ENCODE assay signal across 14 cellular contexts in genomic region chr15:51844747-51845426, GRCh38. TPM values are rescaled to one million over a fixed set of nuclear protein-coding genes. Genes with fewer than 3 reads are reported as not detected.
DNase-seq lines count a peak whose midpoint lies in the region; ATAC-seq and TF ChIP-seq lines count a peak whose summit lies in the region.
"Had no signal": no experiment of that assay in that cellular context is flagged by ENCODE, and none has a peak within 500 bp of the region (broad histone marks: within the 10 kb centered on the region; RNA-seq: fewer than 3 reads in every experiment).

No MANE protein-coding gene starts in this region.

- H3K9ac ChIP-seq in skeletal muscle satellite cell (ENCODE audit: low read depth, low read length), result peak overlapping the region; percentile 8

- no peak overlapping the region for H3K4me3 ChIP-seq in Panc1 (ENCODE audit: low read depth in 2 of 2, low read length in 2 of 2)
- H3K4me3 ChIP-seq in skeletal muscle satellite cell (ENCODE audit: low read length), result no peak overlapping the region
- H3K4me3 ChIP-seq: mucosa of descending colon, psoas muscle had no signal

- H3K27me3 ChIP-seq in Panc1 (ENCODE audit: control insufficient read depth, insufficient read depth, low read length), result no peaks in the 10 kb centered on the region
- no peaks in the 10 kb centered on the region for H3K27me3 ChIP-seq in skeletal muscle satellite cell (ENCODE audit: control insufficient read depth, insufficient read depth, low read length)

- peak overlapping the region; percentile 67 for H3K4me2 ChIP-seq in skeletal muscle satellite cell (ENCODE audit: low read length)

- no TSS peak for BruUV-seq in Panc1 (replicated peaks; lab: Mats Ljungman, UMichigan)

- 0 out of 2 replicates have a peak overlapping the region, but pooled peaks have one; percentile 18 for H3K27ac ChIP-seq in Panc1 (ENCODE audit: low read length)
- H3K27ac ChIP-seq: psoas muscle had no signal

- H3K9me3 ChIP-seq in Panc1 (ENCODE audit: control insufficient read depth, insufficient read depth, low read depth, low read length) (no peaks in the 10 kb centered on the region), skeletal muscle satellite cell (replicated peaks; ENCODE audit: low read length) (no peaks in the 10 kb centered on the region)
- H3K9me3 ChIP-seq: mucosa of descending colon, psoas muscle had no signal

- H3K4me1 ChIP-seq in Panc1 (ENCODE audit: control insufficient read depth, insufficient read depth, low read length) (peaks cover 39% of the 10 kb centered on the region), skeletal muscle satellite cell (ENCODE audit: control insufficient read depth, insufficient read depth, low read length) (peaks cover 61% of the 10 kb centered on the region)

- CTCF ChIA-PET in Panc1 (lab: Charles Lee), result interaction anchor here (0.6 kb wide), 1 partner anchor 68 kb away, joined by 3 read pairs; no protein-coding TSS in a partner anchor

- in situ Hi-C loops in G401 (cut with HindIII; ENCODE audit: low sequenced_read_pairs), result no loop called here
- in situ Hi-C loops in Panc1 (cut with HindIII; ENCODE audit: low pct_unique_long_range_greater_than_20kb, low sequenced_read_pairs), result no loop called here

- no peaks in the 10 kb centered on the region for H3K36me3 ChIP-seq in Panc1 (ENCODE audit: control insufficient read depth, insufficient read depth, low read length)
- H3K36me3 ChIP-seq in skeletal muscle satellite cell (ENCODE audit: insufficient read depth, low read length), result no peaks in the 10 kb centered on the region

- TF ChIP-seq CTCF in Panc1 (IDR thresholded peaks at IDR 0.05), result no peak

- intact Hi-C loops in Panc1 (cut with micrococcal nuclease; ENCODE audit: unreplicated experiment), result no loop called here

- POLR2A ChIA-PET in Panc1 (lab: Charles Lee), result interaction anchor here (0.5 kb wide), 1 partner anchor 17 kb away, joined by 3 read pairs; no protein-coding TSS in a partner anchor

- DNase-seq in G401 (ENCODE audit: low spot score) (peak; percentile 31), Panc1 (ENCODE audit: low read depth, low spot score) (no peak), T-helper 1 cell (no peak), NCI-H1105 treated with DMSO at 0.1 percent for 48 hours (lab: John Stamatoyannopoulos, UW) (no peak), foreskin melanocyte (no peak)
- DNase-seq: activated CD4-positive, CD25-positive, alpha-beta regulatory T cell treated with anti-CD3 and anti-CD28 coated beads, Interleukin-2, amount 50 U/mL, for 72 hours; caudate nucleus; mucosa of descending colon; psoas muscle; stimulated activated CD4-positive, alpha-beta T cell treated with anti-CD3 and anti-CD28 coated beads, Interleukin-2, amount 100 ng/mL, for 48 hours; stimulated activated naive B cell treated with anti-CD40 and anti-IgM and Interleukin-4, amounts not matched to agents 10 μg/mL and 1 μg/mL and 100 μg/mL, for 72 hours had no signal

- ATAC-seq in Panc1 (no peak), esophagus mucosa (peak; percentile 23), HG02970 (IDR thresholded peaks at IDR 0.05; ENCODE audit: low FRiP score, unreplicated experiment) (no peak)
- ATAC-seq: mucosa of descending colon; psoas muscle; stimulated activated naive B cell treated with anti-CD40 and anti-IgM and Interleukin-4, amounts not matched to agents 10 μg/mL and 1 μg/mL and 100 μg/mL, for 72 hours had no signal

RNA-seq across cellular contexts. Expression of gene TMOD3, which starts 15.4 kb away (rescaled TPM):
- 20.4 and 28.8 TPM in 2 replicates for total RNA-seq in G401 (2014; rRNA removed; shearing (Covaris generic))
- 53.4 TPM for total RNA-seq in Panc1 (2021; ENCODE audit: unreplicated experiment)
- polyA plus RNA-seq in Panc1 (2012; ENCODE audit: insufficient read length), result 23.8 TPM
- 83.5 TPM for total RNA-seq in esophagus mucosa
- total RNA-seq in skeletal muscle satellite cell (2012; rRNA removed), result 47.4 and 49.4 TPM in 2 replicates
